In genomic region chr14:101408077-101408831, GRCh38 we compare ENCODE assay signal across 12 cellular contexts.
DNase-seq lines count a peak whose midpoint lies in the region; FAIRE-seq and TF ChIP-seq lines count a peak whose summit lies in the region.
"Had no signal": no experiment of that assay in that cellular context is flagged by ENCODE, and none has a peak within 500 bp of the region (broad histone marks: within the 10 kb centered on the region; RNA-seq: fewer than 3 reads in every experiment).

No MANE protein-coding gene starts in this region.

- H3K4me2 ChIP-seq in H1 (ENCODE audit: insufficient read depth in 1 of 2, low read depth in 2 of 2, low read length in 2 of 2), result no peak overlapping the region

- H3K79me1 ChIP-seq in H1 (ENCODE audit: low read depth, low read length), result no peaks in the 10 kb centered on the region

- H2AK5ac ChIP-seq in H1 (ENCODE audit: low read depth, low read length), result no peak overlapping the region

- H3K27me3 ChIP-seq in H1 (replicated peaks in 1 of 4; ENCODE audit: control insufficient read depth in 3 of 4, extremely low read depth in 1 of 4, insufficient read depth in 3 of 4, low read length in 3 of 4) (peaks cover 0 to 2% (median 0%) of the 10 kb centered on the region in 4 experiments; a peak in 1 of 7 replicates), ovary (no peaks in the 10 kb centered on the region), colonic mucosa (no peaks in the 10 kb centered on the region)

- H4K5ac ChIP-seq in H1 (ENCODE audit: insufficient read length, low read depth, low read length), result no peak overlapping the region

- H3K36me3 ChIP-seq in H1 (ENCODE audit: control insufficient read depth in 2 of 4, insufficient read depth in 4 of 4, low read length in 3 of 4) (no peaks in the 10 kb centered on the region), ovary (no peaks in the 10 kb centered on the region), colonic mucosa (no peaks in the 10 kb centered on the region)

- no peak overlapping the region for H2BK20ac ChIP-seq in H1 (ENCODE audit: low read length)

- no peak overlapping the region for H2BK120ac ChIP-seq in H1 (replicated peaks; ENCODE audit: low read depth, low read length)

- H3K23me2 ChIP-seq in H1 (ENCODE audit: low read depth, low read length), result no peaks in the 10 kb centered on the region

- no peak overlapping the region for H4K91ac ChIP-seq in H1 (replicated peaks; ENCODE audit: insufficient read length, low read length)

- H4K20me1 ChIP-seq in H1 (replicated peaks in 1 of 2; ENCODE audit: control insufficient read depth in 1 of 2, insufficient read depth in 2 of 2, low read length in 2 of 2), result no peaks in the 10 kb centered on the region

- TF ChIP-seq CTCF in H1 (IDR thresholded peaks at IDR 0.05; ENCODE audit: control extremely low read depth in 1 of 3, insufficient read depth in 1 of 3, low read depth in 1 of 3, low read length in 3 of 3), result no peak
- TF ChIP-seq CTCF in ovary (IDR thresholded peaks at IDR 0.05), result no peak
- no peak for TF ChIP-seq CTCF in colonic mucosa (IDR thresholded peaks at IDR 0.05)

- H3K9ac ChIP-seq in H1 (replicated peaks in 1 of 4; ENCODE audit: extremely low read depth in 1 of 4, low read depth in 3 of 4, low read length in 3 of 4) (no peak overlapping the region), colonic mucosa (ENCODE audit: low read depth in 2 of 2, low read length in 2 of 2) (no peak overlapping the region)
- H3K9ac ChIP-seq: parathyroid adenoma had no signal

- no peak overlapping the region for H3K4ac ChIP-seq in H1 (replicated peaks; ENCODE audit: insufficient read length, low read depth, low read length)

- H2BK12ac ChIP-seq in H1 (ENCODE audit: low read depth, low read length), result no peak overlapping the region

- H2BK15ac ChIP-seq in H1 (ENCODE audit: low read length), result no peak overlapping the region

- no peak for FAIRE-seq in H1 (lab: Jason Lieb, UNC)
- FAIRE-seq: GM12878 had no signal

- H3K14ac ChIP-seq in H1 (ENCODE audit: insufficient read length), result no peak overlapping the region

- H2BK5ac ChIP-seq in H1 (ENCODE audit: low read depth, low read length), result no peak overlapping the region

- peak overlapping the region; percentile 33 for H3K56ac ChIP-seq in H1 (replicated peaks; ENCODE audit: insufficient read length, low read depth, low read length)

- H3K9me3 ChIP-seq in H1 (ENCODE audit: insufficient read depth in 2 of 2, low read depth in 1 of 2, low read length in 1 of 2), result no peaks in the 10 kb centered on the region
- no peaks in the 10 kb centered on the region for H3K9me3 ChIP-seq in ovary
- H3K9me3 ChIP-seq in colonic mucosa, result no peaks in the 10 kb centered on the region

- H3K27ac ChIP-seq in H1 (ENCODE audit: low read depth, low read length), result no peak overlapping the region
- peak overlapping the region; percentile 30 to 39 for H3K27ac ChIP-seq in ovary
- no peak overlapping the region for H3K27ac ChIP-seq in substantia nigra (ENCODE audit: low read depth, low read length, poor library complexity, severe bottlenecking)
- H3K27ac ChIP-seq in colonic mucosa, result no peak overlapping the region
- H3K27ac ChIP-seq: parathyroid adenoma had no signal

- in situ Hi-C loops in KBM-7 (cut with MboI; ENCODE audit: low pct_unique_long_range_greater_than_20kb, low sequenced_read_pairs), result no loop called here

- no peaks in the 10 kb centered on the region for H3K79me2 ChIP-seq in H1 (ENCODE audit: control insufficient read depth in 1 of 2, insufficient read depth in 2 of 2, low read length in 2 of 2)
- H3K79me2 ChIP-seq: parathyroid adenoma had no signal

- no peaks in the 10 kb centered on the region; a peak in 1 of 7 replicates for H3K4me1 ChIP-seq in H1 (replicated peaks in 1 of 4; ENCODE audit: control insufficient read depth in 3 of 4, insufficient read depth in 4 of 4, low read length in 3 of 4)
- H3K4me1 ChIP-seq in ovary (ENCODE audit: insufficient read depth), result peaks cover 38% of the 10 kb centered on the region
- H3K4me1 ChIP-seq in colonic mucosa, result no peaks in the 10 kb centered on the region
- H3K4me1 ChIP-seq: parathyroid adenoma had no signal

- no peak overlapping the region for H3K4me3 ChIP-seq in H1 (ENCODE audit: extremely low read depth in 1 of 4, insufficient read depth in 2 of 4, low read depth in 3 of 4, low read length in 4 of 4)
- no peak overlapping the region for H3K4me3 ChIP-seq in ovary
- H3K4me3 ChIP-seq in colonic mucosa, result no peak overlapping the region
- H3K4me3 ChIP-seq: GM12878 had no signal

- POLR2A ChIA-PET in H1 (lab: Charles Lee; ENCODE audit: partially characterized antibody), result no interaction called here

- no peak overlapping the region for H2AFZ ChIP-seq in H1 (ENCODE audit: low read length)
- H2AFZ ChIP-seq: parathyroid adenoma had no signal

- no peak for TF ChIP-seq POLR2A in H1 (IDR thresholded peaks at IDR 0.05; ENCODE audit: control extremely low read depth in 1 of 2, low read depth in 2 of 2, low read length in 2 of 2)
- TF ChIP-seq POLR2A in ovary (IDR thresholded peaks at IDR 0.05), result no peak

- H3K18ac ChIP-seq in H1 (ENCODE audit: extremely low read depth, low read length), result no peak overlapping the region

- H4K8ac ChIP-seq in H1 (ENCODE audit: extremely low read depth, insufficient read depth, low read length), result no peak overlapping the region

- DNase-seq in AG20443 (ENCODE audit: low spot score) (peak; percentile 71), NCI-H1092 (lab: John Stamatoyannopoulos, UW) (peak; percentile 22), H1 (ENCODE audit: low read depth in 1 of 2, low spot score in 2 of 2) (no peak), ovary (peak in 3 of 5 donors; percentile 37 to 59 (median 40)), substantia nigra (lab: John Stamatoyannopoulos, UW) (no peak), KBM-7 (no peak), colonic mucosa (no peak)
- no peak for DNase-seq in activated CD4-positive, alpha-beta T cell treated with anti-CD3 and anti-CD28 coated beads for 48 hours
- DNase-seq: activated naive CD8-positive, alpha-beta T cell treated with anti-CD3 and anti-CD28 coated beads, Interleukin-2, amount 10 ng/mL, durations not matched to agents 7 days and 5 days; CD4-positive, alpha-beta T cell had no signal

- no peak for TF ChIP-seq RAD21 in H1 (IDR thresholded peaks at IDR 0.05 in 1 of 2, conservative IDR thresholded peaks at IDR 0.05 in 1 of 2; ENCODE audit: low read depth in 2 of 2, low read length in 2 of 2)

- intact Hi-C loops in ovary (cut with DNase I), result no loop called here
- intact Hi-C loops in colonic mucosa (cut with DNase I), result no loop called here

- 94% methylated on average over 20 of the region's 20 CpGs; no CpG with 5 or more reads in 1 of the 2 experiments for WGBS in H1 (ENCODE audit: extremely low coverage in 1 of 2, insufficient coverage in 1 of 2, insufficient read length in 1 of 2, insufficient replicate concordance in 2 of 2, low coverage in 1 of 2, low lambda C conversion rate in 2 of 2, missing lambda C conversion rate in 1 of 2), 2 experiments
- 39 to 59% (median 45%) methylated on average over 20 of the region's 20 CpGs for WGBS in ovary, 3 donors

- no peak overlapping the region for H3K23ac ChIP-seq in H1 (ENCODE audit: insufficient read length)

- TF ChIP-seq EP300 in H1 (IDR thresholded peaks at IDR 0.05; ENCODE audit: borderline replicate concordance in 1 of 2, low read depth in 2 of 2, low read length in 2 of 2) (no peak), ovary (IDR thresholded peaks at IDR 0.05) (no peak)

- CTCF ChIA-PET in H1 (lab: Charles Lee; ENCODE audit: partially characterized antibody), result interaction anchor here (1.0 to 1.9 kb wide), 2 partner anchors 36 to 48 kb away, joined by 3 to 7 read pairs; no protein-coding TSS in a partner anchor

TF ChIP-seq in H1, 55 proteins besides CTCF, POLR2A, EP300 and RAD21 (continues in another document):
- TF ChIP-seq SP1 (IDR thresholded peaks at IDR 0.05; ENCODE audit: low read depth, low read length) (no peak), EGR1 (IDR thresholded peaks at IDR 0.05; ENCODE audit: borderline replicate concordance, low read depth, low read length) (no peak), KDM5A (IDR thresholded peaks at IDR 0.05; ENCODE audit: low read length) (no peak), TCF12 (IDR thresholded peaks at IDR 0.05; ENCODE audit: low read depth, low read length) (no peak), CHD2 (IDR thresholded peaks at IDR 0.05; ENCODE audit: low read length) (no peak), TAF1 (IDR thresholded peaks at IDR 0.05; ENCODE audit: low read depth, low read length) (no peak), ASH2L (IDR thresholded peaks at IDR 0.05; ENCODE audit: low read length) (no peak), SRF (IDR thresholded peaks at IDR 0.05; ENCODE audit: low read depth, low read length) (no peak), JUND (IDR thresholded peaks at IDR 0.05; ENCODE audit: low read length) (no peak), CTBP2 (IDR thresholded peaks at IDR 0.05; ENCODE audit: borderline replicate concordance, insufficient read depth, insufficient read length, low read length) (no peak), SP2 (IDR thresholded peaks at IDR 0.05; ENCODE audit: low read length) (no peak)
- TF ChIP-seq, protein P1, sequence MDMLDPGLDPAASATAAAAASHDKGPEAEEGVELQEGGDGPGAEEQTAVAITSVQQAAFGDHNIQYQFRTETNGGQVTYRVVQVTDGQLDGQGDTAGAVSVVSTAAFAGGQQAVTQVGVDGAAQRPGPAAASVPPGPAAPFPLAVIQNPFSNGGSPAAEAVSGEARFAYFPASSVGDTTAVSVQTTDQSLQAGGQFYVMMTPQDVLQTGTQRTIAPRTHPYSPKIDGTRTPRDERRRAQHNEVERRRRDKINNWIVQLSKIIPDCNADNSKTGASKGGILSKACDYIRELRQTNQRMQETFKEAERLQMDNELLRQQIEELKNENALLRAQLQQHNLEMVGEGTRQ (IDR thresholded peaks at IDR 0.05; ENCODE audit: low read length), result no peak

Comparison
In these comparisons a context has a peak if more than half of its experiments do, and no peak if none do; other contexts are left out.
1. DNase-seq: peak in AG20443 (single experiment), NCI-H1092 (single experiment) and ovary (3 of 5); none in H1 (0 of 2), substantia nigra (0 of 49), activated CD4-positive, alpha-beta T cell treated with anti-CD3 and anti-CD28 coated beads for 48 hours (single experiment), KBM-7 (single experiment) and colonic mucosa (single experiment).
2. H3K27ac ChIP-seq: peak in ovary (2 of 2); none in H1 (single experiment), substantia nigra (single experiment) and colonic mucosa (single experiment).